17 cellular contexts compared by ENCODE assay signal in genomic region chr10:19791032-19791431, GRCh38. TPM values are rescaled to one million over a fixed set of nuclear protein-coding genes. Genes with fewer than 3 reads are reported as not detected.
"Had no signal": no experiment of that assay in that cellular context is flagged by ENCODE, and none has a peak within 500 bp of the region (broad histone marks: within the 10 kb centered on the region; RNA-seq: fewer than 3 reads in every experiment).

No MANE protein-coding gene starts in this region.

- ATAC-seq: activated naive CD4-positive, alpha-beta T cell treated with anti-CD3 and anti-CD28 coated beads, Interleukin-2, amount 50 U/mL, for 72 hours; activated T-helper 17 cell treated with anti-CD3 and anti-CD28 coated beads, Interleukin-2, amount 50 U/mL, for 72 hours; naive thymus-derived CD8-positive, alpha-beta T cell; WTC11 had no signal

- H3K27me3 ChIP-seq: sigmoid colon, testis had no signal

- H3K4me3 ChIP-seq: sigmoid colon, smooth muscle cell, testis had no signal

- H3K36me3 ChIP-seq: sigmoid colon had no signal

- DNase-seq: activated CD8-positive, alpha-beta memory T cell treated with anti-CD3 and anti-CD28 coated beads for 24 hours; activated CD8-positive, alpha-beta memory T cell treated with anti-CD3 and anti-CD28 coated beads, Interleukin-2, amount 50 U/mL, for 4 hours; activated T-cell treated with anti-CD3 and anti-CD28 coated beads, Interleukin-2, amount 50 U/mL, for 24 hours; cerebellar nuclear complex; cortex of kidney; endodermal cell; kidney; naive thymus-derived CD8-positive, alpha-beta T cell; sigmoid colon; stimulated activated CD4-positive, alpha-beta T cell treated with anti-CD3 and anti-CD28 coated beads, Interleukin-2, amount 100 ng/mL, for 48 hours; stimulated activated naive CD4-positive, alpha-beta T cell; T1000; testis had no signal

RNA-seq across cellular contexts. Expression of gene PLXDC2, which starts 25.2 kb away (rescaled TPM):
- total RNA-seq: activated naive CD4-positive, alpha-beta T cell treated with anti-CD3 and anti-CD28 coated beads, Interleukin-2, amount 50 U/mL, for 72 hours; activated T-helper 17 cell treated with anti-CD3 and anti-CD28 coated beads, Interleukin-2, amount 50 U/mL, for 72 hours had no signal
